8 cellular contexts compared by ENCODE assay signal in the genomic region with DNA sequence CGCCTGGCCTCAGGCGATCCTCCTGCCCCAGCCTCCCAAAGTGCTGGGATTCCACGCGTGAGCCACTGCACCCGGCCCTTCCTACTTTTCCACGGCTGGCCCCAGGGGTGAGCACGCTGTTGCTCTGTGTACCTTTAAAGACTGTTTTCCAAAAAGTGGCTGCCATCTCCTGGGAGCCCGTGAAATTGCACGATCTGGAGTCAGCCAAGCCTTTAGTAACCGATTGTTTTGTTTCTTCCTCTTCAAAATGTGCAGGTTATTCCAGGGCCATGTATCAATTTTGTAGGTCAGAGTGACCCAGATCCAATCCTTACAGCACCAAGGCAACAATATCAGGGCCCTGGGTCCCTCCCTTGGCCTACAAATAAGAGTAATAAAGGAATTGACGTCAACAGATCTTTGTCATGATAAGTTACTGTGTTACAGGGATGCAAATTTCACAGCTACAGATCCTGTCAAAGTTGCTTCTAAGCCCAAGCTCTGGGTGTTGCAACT.
DNase-seq lines count a peak whose midpoint lies in the region; ATAC-seq, FAIRE-seq and TF ChIP-seq lines count a peak whose summit lies in the region.

No MANE protein-coding gene starts in this region.

- no peak for TF ChIP-seq EP300 in GM12878 (IDR thresholded peaks at IDR 0.05; ENCODE audit: borderline replicate concordance in 1 of 2, control insufficient read depth in 1 of 2, low read depth in 2 of 2, low read length in 2 of 2)

- no peak overlapping the region for H4K5ac ChIP-seq in IMR-90 (ENCODE audit: low read depth, low read length)

- peak; percentile 92 for DNase-seq in DMS53 (lab: John Stamatoyannopoulos, UW)
- peak; percentile 57 for DNase-seq in IMR-90
- DNase-seq in GM12878 (ENCODE audit: low read depth, low spot score), result peak; percentile 15
- DNase-seq in hypothalamus (lab: John Stamatoyannopoulos, UW), result peak in 28 of 51 donors; percentile 10 to 66 (median 33)
- no peak for DNase-seq in smooth muscle cell (lab: John Stamatoyannopoulos, UW; ENCODE audit: unreplicated experiment)

- RAD21 ChIA-PET in GM12878 (lab: Charles Lee; ENCODE audit: unreplicated experiment), result interaction anchor here (0.6 to 1.6 kb wide), 3 partner anchors 21 to 478 kb away, joined by 3 to 8 read pairs (median 3); no protein-coding TSS in a partner anchor

- H2BK120ac ChIP-seq in IMR-90 (ENCODE audit: low read depth, low read length), result no peak overlapping the region

- no peak overlapping the region for H2BK5ac ChIP-seq in IMR-90 (ENCODE audit: low read depth, low read length, poor library complexity, severe bottlenecking)

- H4K20me1 ChIP-seq in IMR-90 (ENCODE audit: insufficient read depth, low read length), result no peaks in the 10 kb centered on the region
- no peaks in the 10 kb centered on the region for H4K20me1 ChIP-seq in OCI-LY3 (ENCODE audit: insufficient read depth, low read length)
- no peaks in the 10 kb centered on the region for H4K20me1 ChIP-seq in GM12878 (ENCODE audit: control insufficient read depth, insufficient read depth)
- no peaks in the 10 kb centered on the region for H4K20me1 ChIP-seq in smooth muscle cell (ENCODE audit: low read depth)

- no peak overlapping the region for H3K9ac ChIP-seq in IMR-90 (ENCODE audit: low read depth, low read length)
- no peak overlapping the region for H3K9ac ChIP-seq in OCI-LY3 (ENCODE audit: low read length)
- no peak overlapping the region for H3K9ac ChIP-seq in GM12878 (ENCODE audit: control insufficient read depth, insufficient read depth, low read length)
- no peak overlapping the region for H3K9ac ChIP-seq in smooth muscle cell (ENCODE audit: low read depth)

- no peak overlapping the region for H3K18ac ChIP-seq in IMR-90 (ENCODE audit: low read depth, low read length)

- dilution Hi-C loops in IMR-90 (cut with HindIII; ENCODE audit: low sequenced_read_pairs, unreplicated experiment), result no loop called here

- H3K9me3 ChIP-seq in IMR-90 (ENCODE audit: control insufficient read depth, insufficient read depth, low read length) (0 out of 2 replicates have a peak, but pooled peaks cover 2% of the 10 kb centered on the region), OCI-LY3 (ENCODE audit: insufficient read depth, low read length) (no peaks in the 10 kb centered on the region), GM12878 (replicated peaks; ENCODE audit: control insufficient read depth, insufficient read depth, low read length) (no peaks in the 10 kb centered on the region), smooth muscle cell (replicated peaks; ENCODE audit: low read depth) (no peaks in the 10 kb centered on the region)

- H3F3A ChIP-seq in smooth muscle cell (ENCODE audit: low read depth), result no peaks in the 10 kb centered on the region

- peak; percentile 73 for TF ChIP-seq CTCF in IMR-90 (conservative IDR thresholded peaks at IDR 0.05; ENCODE audit: low read depth, low read length)
- peak; percentile 74 for TF ChIP-seq CTCF in OCI-LY3 (IDR thresholded peaks at IDR 0.05; ENCODE audit: low read depth, low read length)
- TF ChIP-seq CTCF in GM12878 (IDR thresholded peaks at IDR 0.05 in 2 of 3, conservative IDR thresholded peaks at IDR 0.05 in 1 of 3; ENCODE audit: control insufficient read depth in 2 of 3, extremely low read depth in 1 of 3, insufficient read depth in 1 of 3, low read depth in 3 of 3, low read length in 3 of 3), result peak; percentile 60 to 69 (median 62)
- TF ChIP-seq CTCF in smooth muscle cell (IDR thresholded peaks at IDR 0.05; ENCODE audit: borderline replicate concordance, insufficient read depth, poor library complexity, severe bottlenecking), result peak; percentile 65

- peaks cover 44% of the 10 kb centered on the region for H3K27me3 ChIP-seq in IMR-90 (ENCODE audit: control insufficient read depth, insufficient read depth, low read length)
- peaks cover 27% of the 10 kb centered on the region for H3K27me3 ChIP-seq in OCI-LY3 (ENCODE audit: low read depth, low read length)
- no peaks in the 10 kb centered on the region; a peak in 1 of 4 replicates for H3K27me3 ChIP-seq in GM12878 (replicated peaks in 1 of 2; ENCODE audit: control insufficient read depth in 2 of 2, insufficient read depth in 2 of 2, low read length in 1 of 2)
- no peaks in the 10 kb centered on the region for H3K27me3 ChIP-seq in smooth muscle cell (ENCODE audit: low read depth)

- CTCF ChIA-PET in IMR-90 (lab: Yijun Ruan, JAX) (interaction anchor here (0.6 to 0.8 kb wide), 6 partner anchors 229 to 342 kb away, joined by 3 to 14 read pairs (median 4); no protein-coding TSS in a partner anchor), GM12878 (lab: Yijun Ruan, JAX) (interaction anchor here (0.6 to 1.8 kb wide), 12 partner anchors 12 to 314 kb away, joined by 3 to 22 read pairs (median 4); no protein-coding TSS in a partner anchor)

- BruUV-seq in IMR-90 (replicated peaks; lab: Mats Ljungman, UMichigan), result no TSS peak
- no TSS peak for BruUV-seq in GM12878 (replicated peaks; lab: Mats Ljungman, UMichigan)

- in situ Hi-C loops in IMR-90 (cut with MboI; ENCODE audit: low sequenced_read_pairs), result loop anchor here (5.0 kb wide), 1 partner anchor 289 kb away; no protein-coding TSS in a partner anchor
- in situ Hi-C loops in GM12878 (cut with MboI), result no loop called here

- H3K79me2 ChIP-seq in OCI-LY3 (ENCODE audit: low read length), result no peaks in the 10 kb centered on the region
- H3K79me2 ChIP-seq in GM12878 (ENCODE audit: control insufficient read depth, insufficient read depth, low read length), result no peaks in the 10 kb centered on the region
- no peaks in the 10 kb centered on the region for H3K79me2 ChIP-seq in smooth muscle cell (ENCODE audit: low read depth)

- no peak overlapping the region for H2AK5ac ChIP-seq in IMR-90 (ENCODE audit: low read depth, low read length)

- H3K27ac ChIP-seq in IMR-90 (ENCODE audit: insufficient read depth, low read length) (no peak overlapping the region), OCI-LY3 (ENCODE audit: low read length) (no peak overlapping the region), GM12878 (ENCODE audit: control insufficient read depth, insufficient read depth) (no peak overlapping the region), smooth muscle cell (ENCODE audit: low read depth) (peak overlapping the region; percentile 30)

- H3K36me3 ChIP-seq in IMR-90 (ENCODE audit: control insufficient read depth, insufficient read depth, low read length), result no peaks in the 10 kb centered on the region
- H3K36me3 ChIP-seq in OCI-LY3 (replicated peaks; ENCODE audit: low read depth, low read length), result no peaks in the 10 kb centered on the region
- H3K36me3 ChIP-seq in GM12878 (ENCODE audit: control insufficient read depth in 2 of 2, insufficient read depth in 2 of 2, low read length in 1 of 2), result no peaks in the 10 kb centered on the region
- no peaks in the 10 kb centered on the region for H3K36me3 ChIP-seq in smooth muscle cell (ENCODE audit: low read depth)

- intact Hi-C loops in IMR-90 (cut with micrococcal nuclease) (loop anchor here (1.0 to 5.0 kb wide), 3 partner anchors 64 to 287 kb away; a partner anchor contains a TSS), GM12878 (cut with micrococcal nuclease; ENCODE audit: unreplicated experiment) (loop anchor here (1.0 kb wide), 1 partner anchor 287 kb away; no protein-coding TSS in a partner anchor)

- no peak overlapping the region for H3K23ac ChIP-seq in IMR-90 (ENCODE audit: low read depth, low read length)

- WGBS in IMR-90 (ENCODE audit: extremely low coverage in 2 of 2, insufficient read length in 1 of 2), 2 experiments, result 28% methylated on average over 6 of the region's 11 CpGs; no CpG with 5 or more reads in 1 of the 2 experiments
- 3% methylated on average over 11 of the region's 11 CpGs for WGBS in GM12878 (ENCODE audit: insufficient coverage, insufficient replicate concordance, low lambda C conversion rate, missing lambda C conversion rate)
- 16% methylated on average over 11 of the region's 11 CpGs for WGBS in smooth muscle cell (ENCODE audit: low lambda C conversion rate)

- ATAC-seq in GM19467 (IDR thresholded peaks at IDR 0.05; ENCODE audit: unreplicated experiment) (peak; percentile 71), IMR-90 (ENCODE audit: low read depth) (peak; percentile 97), GM12878 (peak; percentile 89), HG02588 (IDR thresholded peaks at IDR 0.05; ENCODE audit: unreplicated experiment) (no peak)

- no peak for TF ChIP-seq POLR2A in IMR-90 (IDR thresholded peaks at IDR 0.05; ENCODE audit: low read depth, low read length)
- TF ChIP-seq POLR2A in GM12878 (IDR thresholded peaks at IDR 0.05; ENCODE audit: low read depth, low read length), result no peak

- TF ChIP-seq RAD21 in IMR-90 (IDR thresholded peaks at IDR 0.05; ENCODE audit: low read length) (peak; percentile 80), GM12878 (IDR thresholded peaks at IDR 0.05; ENCODE audit: insufficient read depth, low read depth, low read length) (peak; percentile 65)

- no peak overlapping the region for H2BK20ac ChIP-seq in IMR-90 (ENCODE audit: low read depth, low read length)

- SMC1A ChIA-PET in GM12878 (lab: Charles Lee; ENCODE audit: uncharacterized antibody, unreplicated experiment), result interaction anchor here (0.7 to 2.1 kb wide), 3 partner anchors 29 to 288 kb away, joined by 3 to 16 read pairs (median 4); no protein-coding TSS in a partner anchor

- no peak overlapping the region for H4K91ac ChIP-seq in IMR-90 (ENCODE audit: insufficient read depth, low read depth, low read length)

- no peak overlapping the region for H3K56ac ChIP-seq in IMR-90 (ENCODE audit: extremely low read depth, insufficient read depth, low read length)

- H3K79me1 ChIP-seq in IMR-90 (ENCODE audit: low read depth in 1 of 2, low read length in 2 of 2), result no peaks in the 10 kb centered on the region

- H2AFZ ChIP-seq in IMR-90 (replicated peaks; ENCODE audit: low read length, poor library complexity) (peak overlapping the region; percentile 84), OCI-LY3 (ENCODE audit: low read depth, low read length) (peak overlapping the region; percentile 43; the same call in 1 of the 2 replicates), GM12878 (ENCODE audit: control insufficient read depth, low read depth, low read length) (peak overlapping the region; percentile 58), smooth muscle cell (ENCODE audit: low read depth) (peak overlapping the region; percentile 68)

- POLR2A ChIA-PET in IMR-90 (lab: Charles Lee; ENCODE audit: unreplicated experiment) (no interaction called here), GM12878 (lab: Charles Lee) (interaction anchor here (0.6 kb wide), 1 partner anchor 271 kb away, joined by 3 read pairs; no protein-coding TSS in a partner anchor)

- peak overlapping the region; percentile 62 for H2AK9ac ChIP-seq in IMR-90 (replicated peaks; ENCODE audit: low read depth, low read length, poor library complexity)

- no peak overlapping the region for H4K8ac ChIP-seq in IMR-90 (ENCODE audit: low read depth in 2 of 2, low read length in 2 of 2)

- no peak overlapping the region for H3K4ac ChIP-seq in IMR-90 (ENCODE audit: low read depth, low read length)

- no peak overlapping the region for H3K4me3 ChIP-seq in IMR-90 (ENCODE audit: insufficient read depth, low read depth, low read length)
- no peak overlapping the region for H3K4me3 ChIP-seq in OCI-LY3 (ENCODE audit: low read length)
- H3K4me3 ChIP-seq in GM12878, result no peak overlapping the region
- no peak overlapping the region for H3K4me3 ChIP-seq in smooth muscle cell

- FAIRE-seq in GM12878 (lab: Jason Lieb, UNC), result no peak

- no peak overlapping the region for H2BK15ac ChIP-seq in IMR-90 (ENCODE audit: low read depth, low read length)

- H3K4me1 ChIP-seq in IMR-90 (ENCODE audit: control insufficient read depth, insufficient read depth, low read length) (no peaks in the 10 kb centered on the region; the same call in 1 of the 2 replicates), OCI-LY3 (ENCODE audit: low read length) (peaks cover 6% of the 10 kb centered on the region; the same call in 1 of the 2 replicates), GM12878 (ENCODE audit: control insufficient read depth, insufficient read depth, low read length) (no peaks in the 10 kb centered on the region), smooth muscle cell (ENCODE audit: low read depth) (peaks cover 3% of the 10 kb centered on the region)

- H3K14ac ChIP-seq in IMR-90 (replicated peaks; ENCODE audit: low read depth, low read length), result no peak overlapping the region

- H3K4me2 ChIP-seq in IMR-90 (ENCODE audit: low read depth, low read length), result no peak overlapping the region
- H3K4me2 ChIP-seq in OCI-LY3 (ENCODE audit: low read length), result 0 out of 2 replicates have a peak overlapping the region, but pooled peaks have one; percentile 12
- H3K4me2 ChIP-seq in GM12878 (ENCODE audit: control insufficient read depth, insufficient read depth), result no peak overlapping the region
- H3K4me2 ChIP-seq in smooth muscle cell, result no peak overlapping the region

- no peaks in the 10 kb centered on the region for H3K9me1 ChIP-seq in IMR-90 (ENCODE audit: insufficient read depth, low read length)
